ENCODE assay signal across 14 cellular contexts in the genomic region with DNA sequence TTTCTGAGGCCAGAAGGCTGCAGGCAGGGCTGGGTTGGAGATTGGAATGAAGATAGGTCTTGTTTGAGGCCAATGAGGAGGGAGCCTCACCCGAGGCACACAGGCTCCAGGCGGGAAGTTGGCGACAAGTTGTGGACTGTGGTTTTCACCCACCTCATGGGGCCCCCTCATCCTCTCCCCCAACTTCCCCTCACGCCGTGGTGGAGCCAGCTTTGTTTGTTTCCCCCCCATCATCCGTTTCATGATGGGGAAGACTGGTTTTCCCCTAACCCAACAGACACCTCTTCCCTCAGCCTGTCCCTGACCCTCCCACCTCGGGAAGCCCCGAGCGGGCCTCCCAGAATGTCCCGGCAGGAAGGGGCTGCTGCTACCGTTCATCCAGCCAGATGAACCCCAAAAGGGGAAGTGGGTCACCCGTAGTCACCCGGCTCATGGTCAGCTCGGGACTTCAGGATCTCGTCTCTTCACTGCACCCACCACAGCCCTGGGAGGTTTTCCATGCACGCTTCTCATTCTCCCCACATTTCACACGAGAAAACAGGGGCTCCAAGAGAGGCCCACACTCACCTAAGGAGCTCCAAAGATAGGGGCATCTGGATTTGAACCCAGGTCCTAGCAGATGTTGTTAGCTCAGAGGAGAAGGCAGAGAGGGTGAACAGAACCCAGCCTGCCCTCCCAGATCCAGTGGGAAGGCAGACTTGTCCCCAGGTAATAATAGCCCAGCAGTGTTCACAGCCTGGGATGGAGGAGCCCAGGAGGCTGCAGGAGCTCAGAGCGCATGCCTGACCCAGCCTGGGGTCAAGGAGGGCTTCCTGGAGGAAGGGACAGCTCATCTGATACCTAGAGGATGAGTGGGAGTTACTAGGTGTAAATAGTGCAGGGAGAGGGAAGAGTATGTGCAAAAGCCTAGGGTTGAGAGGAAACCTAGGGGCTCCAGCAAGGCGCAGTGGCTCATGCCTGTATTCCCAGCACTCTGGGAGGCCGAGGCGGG. TPM values are rescaled to one million over a fixed set of nuclear protein-coding genes. Genes with fewer than 3 reads are reported as not detected.
DNase-seq lines count a peak whose midpoint lies in the region; ATAC-seq, FAIRE-seq and TF ChIP-seq lines count a peak whose summit lies in the region.
"Had no signal": no experiment of that assay in that cellular context is flagged by ENCODE, and none has a peak within 500 bp of the region (broad histone marks: within the 10 kb centered on the region; RNA-seq: fewer than 3 reads in every experiment).

No MANE protein-coding gene starts in this region.

- ATAC-seq in left ventricle myocardium superior (no peak), left lung (no peak), foreskin keratinocyte (no peak)

- H3K9me3 ChIP-seq in left ventricle myocardium inferior (replicated peaks) (no peaks in the 10 kb centered on the region), Peyer's patch (no peaks in the 10 kb centered on the region), left lung (no peaks in the 10 kb centered on the region), vagina (no peaks in the 10 kb centered on the region)
- H3K9me3 ChIP-seq: BE2C had no signal

- intact Hi-C loops in left ventricle myocardium inferior (cut with micrococcal nuclease): loop anchor here (5.0 kb wide), 1 partner anchor 50 kb away; no protein-coding TSS in a partner anchor
- intact Hi-C loops in left ventricle myocardium superior (cut with micrococcal nuclease): no loop called here
- intact Hi-C loops in left lung (cut with DNase I): loop anchor here in 1 of 2 donors (2.0 kb wide), 1 partner anchor 50 kb away; no protein-coding TSS in a partner anchor
- intact Hi-C loops in vagina (cut with DNase I): loop anchor here (5.0 to 10.0 kb wide), 2 partner anchors 35 to 122 kb away; partner anchors contain the start of gene NECTIN2

- no peaks in the 10 kb centered on the region for H3K36me3 ChIP-seq in left ventricle myocardium inferior
- H3K36me3 ChIP-seq in Peyer's patch: no peaks in the 10 kb centered on the region
- no peaks in the 10 kb centered on the region for H3K36me3 ChIP-seq in left lung
- H3K36me3 ChIP-seq in vagina: no peaks in the 10 kb centered on the region
- H3K36me3 ChIP-seq: BE2C had no signal

- TF ChIP-seq POLR2A in Peyer's patch (IDR thresholded peaks at IDR 0.05) (no peak), vagina (IDR thresholded peaks at IDR 0.05) (no peak)

- peaks cover 59% of the 10 kb centered on the region for H3K4me1 ChIP-seq in left ventricle myocardium inferior
- H3K4me1 ChIP-seq in Peyer's patch: peaks cover 0 to 41% (median 15%) of the 10 kb centered on the region in 4 donors
- H3K4me1 ChIP-seq in left lung: peaks cover 33 to 89% of the 10 kb centered on the region in 2 donors
- H3K4me1 ChIP-seq in vagina: peaks cover 30% of the 10 kb centered on the region
- no peaks in the 10 kb centered on the region for H3K4me1 ChIP-seq in foreskin keratinocyte

- H3K4me3 ChIP-seq in left ventricle myocardium inferior (no peak overlapping the region), Peyer's patch (no peak overlapping the region), left lung (no peak overlapping the region), vagina (no peak overlapping the region)

- FAIRE-seq in D721Med (lab: Jason Lieb, UNC): no peak
- FAIRE-seq: endometrium, RCC 7860 had no signal

- H3K27me3 ChIP-seq in left ventricle myocardium inferior (ENCODE audit: low read depth): no peaks in the 10 kb centered on the region
- no peaks in the 10 kb centered on the region for H3K27me3 ChIP-seq in Peyer's patch
- H3K27me3 ChIP-seq in left lung: no peaks in the 10 kb centered on the region
- H3K27me3 ChIP-seq in vagina: no peaks in the 10 kb centered on the region
- H3K27me3 ChIP-seq in foreskin keratinocyte: no peaks in the 10 kb centered on the region
- H3K27me3 ChIP-seq: BE2C had no signal

- no peak for DNase-seq in left ventricle myocardium inferior
- DNase-seq in left ventricle myocardium superior: no peak
- no peak for DNase-seq in Peyer's patch
- peak in 1 of 2 donors; percentile 63 for DNase-seq in left lung
- no peak for DNase-seq in vagina (ENCODE audit: extremely low spot score in 2 of 2)
- DNase-seq in foreskin keratinocyte: no peak
- DNase-seq in D721Med (ENCODE audit: insufficient read length, low spot score): no peak
- DNase-seq in middle frontal gyrus (ENCODE audit: extremely low spot score, low spot score): no peak
- DNase-seq: activated CD4-positive, alpha-beta T cell treated with anti-CD3 and anti-CD28 coated beads for 48 hours; BE2C; NCI-H1048 had no signal

- peak overlapping the region; percentile 69 for H3K27ac ChIP-seq in left ventricle myocardium inferior (replicated peaks)
- H3K27ac ChIP-seq in Peyer's patch: peak overlapping the region in 3 of 4 donors; percentile 7 to 57 (median 26)
- peak overlapping the region; percentile 39 to 57 for H3K27ac ChIP-seq in left lung
- H3K27ac ChIP-seq in vagina: peak overlapping the region; percentile 6
- no peak overlapping the region for H3K27ac ChIP-seq in foreskin keratinocyte

- no peak for TF ChIP-seq CTCF in left ventricle myocardium inferior (IDR thresholded peaks at IDR 0.05; ENCODE audit: borderline replicate concordance)
- TF ChIP-seq CTCF in Peyer's patch (IDR thresholded peaks at IDR 0.05): no peak
- no peak for TF ChIP-seq CTCF in left lung (IDR thresholded peaks at IDR 0.05)
- no peak for TF ChIP-seq CTCF in vagina (IDR thresholded peaks at IDR 0.05)
- no peak for TF ChIP-seq CTCF in foreskin keratinocyte (conservative IDR thresholded peaks at IDR 0.05)
- no peak for TF ChIP-seq CTCF in D721Med (IDR thresholded peaks at IDR 0.05; ENCODE audit: insufficient read depth, missing control alignments)

RNA-seq across cellular contexts. Expression of gene CEACAM16, which starts 23.5 kb away (rescaled TPM):
- total RNA-seq in left ventricle myocardium inferior: not detected
- total RNA-seq in left ventricle myocardium superior: not detected
- not detected for total RNA-seq in Peyer's patch
- under 1 TPM in 1 of 2 donors, not detected in 1; 0.20 TPM for total RNA-seq in left lung
- not detected for total RNA-seq in vagina
- not detected in 2 replicates for total RNA-seq in foreskin keratinocyte
- not detected in 2 replicates for polyA plus RNA-seq in foreskin keratinocyte
- total RNA-seq: osteoblast had no signal

RNA-seq across cellular contexts. Expression of gene BCL3, which starts 26.1 kb away (rescaled TPM):
- total RNA-seq in left ventricle myocardium inferior (15.0 TPM), left ventricle myocardium superior (14.5 TPM), Peyer's patch (100 to 1,000 TPM in 3 of 4 donors, 10 to 100 TPM in 1; 45.4 to 136 (median 119) TPM), left lung (10 to 100 TPM; 48.2 to 79.9 TPM), vagina (86.9 TPM), foreskin keratinocyte (3.5 and 5.2 TPM in 2 replicates)
- polyA plus RNA-seq in foreskin keratinocyte: 6.8 and 8.8 TPM in 2 replicates

RNA-seq across cellular contexts. Expression of gene CEACAM19, which starts 51.1 kb away (rescaled TPM):
- total RNA-seq in left ventricle myocardium inferior (2.2 TPM), left ventricle myocardium superior (4.2 TPM), Peyer's patch (10 to 100 TPM in 3 of 4 donors, 1 to 10 TPM in 1; 4.4 to 16.9 (median 13.3) TPM), left lung (1 to 10 TPM; 4.1 to 5.4 TPM), vagina (7.1 TPM), foreskin keratinocyte (1.5 and 2.3 TPM in 2 replicates)
- polyA plus RNA-seq in foreskin keratinocyte: 2.8 and 4.3 TPM in 2 replicates

RNA-seq across cellular contexts. Expression of gene CBLC, which starts 55.3 kb away (rescaled TPM):
- not detected for total RNA-seq in left ventricle myocardium inferior
- not detected for total RNA-seq in left ventricle myocardium superior
- 100 to 1,000 TPM in 3 of 4 donors, 10 to 100 TPM in 1; 84.2 to 197 (median 132) TPM for total RNA-seq in Peyer's patch
- 1 to 10 TPM; 5.2 to 6.1 TPM for total RNA-seq in left lung
- total RNA-seq in vagina: 42.2 TPM
- 40.5 and 44.8 TPM in 2 replicates for total RNA-seq in foreskin keratinocyte
- polyA plus RNA-seq in foreskin keratinocyte: 46.3 and 46.9 TPM in 2 replicates
- total RNA-seq: osteoblast had no signal
